In genomic region chr15:53843869-53844569, GRCh38 we compare ENCODE assay signal across 17 cellular contexts.
"Had no signal": no experiment of that assay in that cellular context is flagged by ENCODE, and none has a peak within 500 bp of the region (broad histone marks: within the 10 kb centered on the region; RNA-seq: fewer than 3 reads in every experiment).

No MANE protein-coding gene starts in this region.

- H3K9me3 Mint-ChIP-seq: dendritic cell treated with granulocyte-macrophage colony-stimulating factor and Interleukin-4, amounts not matched to agents 40 ng/mL and 50 ng/mL, for 4 days; stimulated activated naive B cell treated with anti-CD40 and anti-IgM and Interleukin-4, amounts not matched to agents 10 μg/mL and 1 μg/mL and 100 μg/mL, for 72 hours; T-helper 2 cell treated with Interferon-gamma antibody and Interleukin-4, amounts not matched to agents 5 μg/mL and 100 μg/mL, for 36 hours had no signal

- H3K4me1 ChIP-seq: pancreas, sigmoid colon had no signal

- H3K4me1 Mint-ChIP-seq: activated B cell treated with CpG ODN at 0.5 μM for 24 hours; activated CD4-positive, alpha-beta memory T cell treated with anti-CD3 and anti-CD28 coated beads, Interleukin-2, amount 10 ng/mL, durations not matched to agents 7 days and 5 days; activated CD8-positive, alpha-beta memory T cell treated with anti-CD3 and anti-CD28 coated beads, Interleukin-2, amount 10 ng/mL, durations not matched to agents 7 days and 5 days; activated naive CD8-positive, alpha-beta T cell treated with anti-CD3 and anti-CD28 coated beads for 36 hours; activated T-helper 17 cell treated with anti-CD3 and anti-CD28 coated beads, Interleukin-2, amount 50 U/mL, for 72 hours; naive thymus-derived CD4-positive, alpha-beta T cell; stimulated activated naive B cell treated with anti-CD40 and anti-IgM and Interleukin-4, amounts not matched to agents 10 μg/mL and 1 μg/mL and 100 μg/mL, for 72 hours had no signal

- H3K4me3 ChIP-seq: pancreas, sigmoid colon had no signal

- FAIRE-seq: pancreas had no signal

- H3K27me3 Mint-ChIP-seq: activated B cell treated with CpG ODN at 0.5 μM for 24 hours; activated CD4-positive, alpha-beta memory T cell treated with anti-CD3 and anti-CD28 coated beads, Interleukin-2, amount 10 ng/mL, durations not matched to agents 7 days and 5 days; activated CD8-positive, alpha-beta memory T cell treated with anti-CD3 and anti-CD28 coated beads, Interleukin-2, amount 10 ng/mL, durations not matched to agents 7 days and 5 days; dendritic cell treated with granulocyte-macrophage colony-stimulating factor and Interleukin-4, amounts not matched to agents 40 ng/mL and 50 ng/mL, for 4 days; stimulated activated naive B cell treated with anti-CD40 and anti-IgM and Interleukin-4, amounts not matched to agents 10 μg/mL and 1 μg/mL and 100 μg/mL, for 72 hours had no signal

- H3K36me3 Mint-ChIP-seq: activated CD8-positive, alpha-beta memory T cell treated with anti-CD3 and anti-CD28 coated beads, Interleukin-2, amount 10 ng/mL, durations not matched to agents 7 days and 5 days; activated naive CD8-positive, alpha-beta T cell treated with anti-CD3 and anti-CD28 coated beads for 36 hours; naive thymus-derived CD4-positive, alpha-beta T cell; stimulated activated naive B cell treated with anti-CD40 and anti-IgM and Interleukin-4, amounts not matched to agents 10 μg/mL and 1 μg/mL and 100 μg/mL, for 72 hours had no signal

- H3K27me3 ChIP-seq: pancreas, sigmoid colon had no signal

- H3K36me3 ChIP-seq: pancreas, sigmoid colon had no signal

- H3K4me3 Mint-ChIP-seq: activated B cell treated with CpG ODN at 0.5 μM for 24 hours; activated CD4-positive, alpha-beta memory T cell treated with anti-CD3 and anti-CD28 coated beads, Interleukin-2, amount 10 ng/mL, durations not matched to agents 7 days and 5 days; activated CD8-positive, alpha-beta memory T cell treated with anti-CD3 and anti-CD28 coated beads, Interleukin-2, amount 10 ng/mL, durations not matched to agents 7 days and 5 days; activated naive CD8-positive, alpha-beta T cell treated with anti-CD3 and anti-CD28 coated beads for 36 hours; activated T-helper 17 cell treated with anti-CD3 and anti-CD28 coated beads, Interleukin-2, amount 50 U/mL, for 72 hours; dendritic cell treated with granulocyte-macrophage colony-stimulating factor and Interleukin-4, amounts not matched to agents 40 ng/mL and 50 ng/mL, for 4 days; naive thymus-derived CD4-positive, alpha-beta T cell; stimulated activated naive B cell treated with anti-CD40 and anti-IgM and Interleukin-4, amounts not matched to agents 10 μg/mL and 1 μg/mL and 100 μg/mL, for 72 hours; T-helper 2 cell treated with Interferon-gamma antibody and Interleukin-4, amounts not matched to agents 5 μg/mL and 100 μg/mL, for 36 hours had no signal

- H3K9me3 ChIP-seq: pancreas, sigmoid colon had no signal

- ATAC-seq: activated CD8-positive, alpha-beta memory T cell treated with anti-CD3 and anti-CD28 coated beads, Interleukin-2, amount 10 ng/mL, durations not matched to agents 7 days and 5 days; activated T-helper 17 cell treated with anti-CD3 and anti-CD28 coated beads, Interleukin-2, amount 50 U/mL, for 72 hours; left lobe of liver; naive thymus-derived CD4-positive, alpha-beta T cell; pancreas; stimulated activated naive B cell treated with anti-CD40 and anti-IgM and Interleukin-4, amounts not matched to agents 10 μg/mL and 1 μg/mL and 100 μg/mL, for 72 hours had no signal

- DNase-seq: activated B cell treated with CpG ODN at 0.5 μM for 24 hours; activated CD4-positive, alpha-beta memory T cell treated with anti-CD3 and anti-CD28 coated beads, Interleukin-2, amount 10 ng/mL, durations not matched to agents 7 days and 5 days; activated CD4-positive, alpha-beta T cell treated with anti-CD3 and anti-CD28 coated beads for 48 hours; activated CD8-positive, alpha-beta memory T cell treated with anti-CD3 and anti-CD28 coated beads, Interleukin-2, amount 10 ng/mL, durations not matched to agents 7 days and 5 days; activated naive CD4-positive, alpha-beta T cell; activated naive CD8-positive, alpha-beta T cell treated with anti-CD3 and anti-CD28 coated beads for 36 hours; amniotic stem cell; effector memory CD4-positive, alpha-beta T cell; islet precursor cell; naive thymus-derived CD4-positive, alpha-beta T cell; pancreas; sigmoid colon; stimulated activated naive B cell treated with anti-CD40 and anti-IgM and Interleukin-4, amounts not matched to agents 10 μg/mL and 1 μg/mL and 100 μg/mL, for 72 hours had no signal

- H3K27ac ChIP-seq: pancreas, sigmoid colon had no signal

- H3K27ac Mint-ChIP-seq: activated B cell treated with CpG ODN at 0.5 μM for 24 hours; activated CD4-positive, alpha-beta memory T cell treated with anti-CD3 and anti-CD28 coated beads, Interleukin-2, amount 10 ng/mL, durations not matched to agents 7 days and 5 days; activated CD8-positive, alpha-beta memory T cell treated with anti-CD3 and anti-CD28 coated beads, Interleukin-2, amount 10 ng/mL, durations not matched to agents 7 days and 5 days; activated naive CD8-positive, alpha-beta T cell treated with anti-CD3 and anti-CD28 coated beads for 36 hours; activated T-helper 17 cell treated with anti-CD3 and anti-CD28 coated beads, Interleukin-2, amount 50 U/mL, for 72 hours; dendritic cell treated with granulocyte-macrophage colony-stimulating factor and Interleukin-4, amounts not matched to agents 40 ng/mL and 50 ng/mL, for 4 days; naive thymus-derived CD4-positive, alpha-beta T cell; stimulated activated naive B cell treated with anti-CD40 and anti-IgM and Interleukin-4, amounts not matched to agents 10 μg/mL and 1 μg/mL and 100 μg/mL, for 72 hours; T-helper 2 cell treated with Interferon-gamma antibody and Interleukin-4, amounts not matched to agents 5 μg/mL and 100 μg/mL, for 36 hours had no signal
